ENCODE assay signal across 14 cellular contexts in the genomic region with DNA sequence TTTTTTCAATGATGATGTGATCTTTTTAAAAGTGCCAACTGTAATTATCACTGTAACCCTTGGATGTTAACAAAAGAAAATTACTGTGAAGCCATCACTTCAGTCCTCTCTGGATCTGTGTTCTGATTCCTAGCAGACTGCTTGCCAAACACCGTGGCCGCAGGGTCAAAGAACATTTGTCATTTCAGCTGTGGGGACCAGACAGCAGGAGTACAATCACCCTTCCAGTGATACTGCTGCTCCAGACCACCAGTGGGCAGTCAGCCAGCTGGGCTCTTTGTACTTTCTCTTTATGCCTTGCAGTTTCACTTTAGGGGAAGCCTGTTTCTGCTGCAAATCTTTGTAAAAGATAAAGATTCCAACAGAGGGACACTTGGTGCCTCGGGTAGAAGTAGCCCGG.
DNase-seq lines count a peak whose midpoint lies in the region; ATAC-seq, FAIRE-seq and TF ChIP-seq lines count a peak whose summit lies in the region.
"Had no signal": no experiment of that assay in that cellular context is flagged by ENCODE, and none has a peak within 500 bp of the region (broad histone marks: within the 10 kb centered on the region; RNA-seq: fewer than 3 reads in every experiment).

No MANE protein-coding gene starts in this region.

- FAIRE-seq in H1 (lab: Jason Lieb, UNC): no peak
- FAIRE-seq: bronchial epithelial cell, GM18507 had no signal

- H2BK12ac ChIP-seq in H1 (ENCODE audit: low read depth, low read length): no peak overlapping the region

- H2AK5ac ChIP-seq in H1 (ENCODE audit: low read depth, low read length): no peak overlapping the region

- CTCF ChIA-PET in H1 (lab: Charles Lee; ENCODE audit: partially characterized antibody): interaction anchor here (1.4 kb wide), 1 partner anchor 18 kb away, joined by 3 read pairs; no protein-coding TSS in a partner anchor

- H2BK15ac ChIP-seq in H1 (ENCODE audit: low read length): no peak overlapping the region

- H3K4me1 Mint-ChIP-seq in natural killer cell: no peaks in the 10 kb centered on the region
- H3K4me1 Mint-ChIP-seq: naive thymus-derived CD4-positive, alpha-beta T cell had no signal

- H3K9ac ChIP-seq in H1 (replicated peaks in 1 of 4; ENCODE audit: extremely low read depth in 1 of 4, low read depth in 3 of 4, low read length in 3 of 4): no peak overlapping the region

- H3K4me2 ChIP-seq in H1 (ENCODE audit: insufficient read depth in 1 of 2, low read depth in 2 of 2, low read length in 2 of 2): no peak overlapping the region

- no peak overlapping the region for H2AFZ ChIP-seq in H1 (ENCODE audit: low read length)

- intact Hi-C loops in heart left ventricle (cut with DNase I) (no loop called here), cardiac septum (cut with DNase I) (no loop called here), natural killer cell (cut with micrococcal nuclease) (no loop called here)

- H4K20me1 ChIP-seq in H1 (replicated peaks in 1 of 2; ENCODE audit: control insufficient read depth in 1 of 2, insufficient read depth in 2 of 2, low read length in 2 of 2): no peaks in the 10 kb centered on the region

- H3K9me3 Mint-ChIP-seq in natural killer cell: peaks cover 0 to 2% of the 10 kb centered on the region in 2 donors
- H3K9me3 Mint-ChIP-seq: naive thymus-derived CD4-positive, alpha-beta T cell had no signal

- H3K4me3 ChIP-seq in heart left ventricle: peak overlapping the region in 2 of 12 donors; percentile 6 to 18
- H3K4me3 ChIP-seq in H1 (ENCODE audit: extremely low read depth in 1 of 4, insufficient read depth in 2 of 4, low read depth in 3 of 4, low read length in 4 of 4): no peak overlapping the region

- H3K56ac ChIP-seq in H1 (replicated peaks; ENCODE audit: insufficient read length, low read depth, low read length): no peak overlapping the region

- H3K9me3 ChIP-seq in heart left ventricle (no peaks in the 10 kb centered on the region), H1 (ENCODE audit: insufficient read depth in 2 of 2, low read depth in 1 of 2, low read length in 1 of 2) (no peaks in the 10 kb centered on the region)

- no peak for TF ChIP-seq EP300 in H1 (IDR thresholded peaks at IDR 0.05; ENCODE audit: borderline replicate concordance in 1 of 2, low read depth in 2 of 2, low read length in 2 of 2)

- no peak overlapping the region for H3K4me3 Mint-ChIP-seq in natural killer cell
- H3K4me3 Mint-ChIP-seq: naive thymus-derived CD4-positive, alpha-beta T cell had no signal

- DNase-seq in heart left ventricle: peak in 4 of 5 donors; percentile 28 to 66 (median 32)
- DNase-seq in cardiac septum (ENCODE audit: low spot score): no peak
- DNase-seq in H1 (ENCODE audit: low read depth in 1 of 2, low spot score in 2 of 2): no peak
- peak; percentile 6 for DNase-seq in medulla oblongata (ENCODE audit: extremely low spot score)
- no peak for DNase-seq in NCI-H2171 treated with DMSO at 0.1 percent for 48 hours (lab: John Stamatoyannopoulos, UW)
- no peak for DNase-seq in glomerular visceral epithelial cell (ENCODE audit: extremely low spot score)
- DNase-seq in COLO668 (lab: John Stamatoyannopoulos, UW; ENCODE audit: unreplicated experiment): no peak
- no peak for DNase-seq in natural killer cell
- DNase-seq: DND-41; naive thymus-derived CD4-positive, alpha-beta T cell; NCI-H446 treated with DMSO at 0.1 percent for 48 hours; stimulated activated CD4-positive, alpha-beta T cell treated with anti-CD3 and anti-CD28 coated beads, Interleukin-2, amount 100 ng/mL, for 48 hours had no signal

- no peaks in the 10 kb centered on the region for H3K27me3 Mint-ChIP-seq in natural killer cell (ENCODE audit: low read depth in 2 of 2)

- no peak overlapping the region for H4K91ac ChIP-seq in H1 (replicated peaks; ENCODE audit: insufficient read length, low read length)

- no peak overlapping the region for H4K8ac ChIP-seq in H1 (ENCODE audit: extremely low read depth, insufficient read depth, low read length)

- no peak for ATAC-seq in heart left ventricle
- ATAC-seq in natural killer cell: no peak
- ATAC-seq: naive thymus-derived CD4-positive, alpha-beta T cell had no signal

- WGBS in heart left ventricle, 4 donors: 17 to 26% (median 23%) methylated on average over 4 of the region's 4 CpGs
- WGBS in H1 (ENCODE audit: extremely low coverage in 1 of 2, insufficient coverage in 1 of 2, insufficient read length in 1 of 2, insufficient replicate concordance in 2 of 2, low coverage in 1 of 2, low lambda C conversion rate in 2 of 2, missing lambda C conversion rate in 1 of 2), 2 experiments: 91% methylated on average over 4 of the region's 4 CpGs; no CpG with 5 or more reads in 1 of the 2 experiments

- no peak overlapping the region for H3K27ac Mint-ChIP-seq in natural killer cell
- H3K27ac Mint-ChIP-seq: naive thymus-derived CD4-positive, alpha-beta T cell had no signal

- H3K4ac ChIP-seq in H1 (replicated peaks; ENCODE audit: insufficient read length, low read depth, low read length): no peak overlapping the region

- TF ChIP-seq CTCF in heart left ventricle (IDR thresholded peaks at IDR 0.05): no peak
- peak in 2 of 3 experiments; percentile 17 to 26; a peak in 2 of 4 replicates for TF ChIP-seq CTCF in H1 (IDR thresholded peaks at IDR 0.05; ENCODE audit: control extremely low read depth in 1 of 3, insufficient read depth in 1 of 3, low read depth in 1 of 3, low read length in 3 of 3)
- TF ChIP-seq CTCF in natural killer cell (IDR thresholded peaks at IDR 0.05): no peak

- H3K79me2 ChIP-seq in H1 (ENCODE audit: control insufficient read depth in 1 of 2, insufficient read depth in 2 of 2, low read length in 2 of 2): no peaks in the 10 kb centered on the region

- H3K27ac ChIP-seq in heart left ventricle (no peak overlapping the region), H1 (ENCODE audit: low read depth, low read length) (no peak overlapping the region)

- no peak overlapping the region for H3K14ac ChIP-seq in H1 (ENCODE audit: insufficient read length)

- H2BK20ac ChIP-seq in H1 (ENCODE audit: low read length): no peak overlapping the region

- no peaks in the 10 kb centered on the region for H3K79me1 ChIP-seq in H1 (ENCODE audit: low read depth, low read length)

- TF ChIP-seq RAD21 in H1 (IDR thresholded peaks at IDR 0.05 in 1 of 2, conservative IDR thresholded peaks at IDR 0.05 in 1 of 2; ENCODE audit: low read depth in 2 of 2, low read length in 2 of 2): peak in 1 of 2 experiments; percentile 18; a peak in 2 of 4 replicates

- no peaks in the 10 kb centered on the region for H3K36me3 Mint-ChIP-seq in natural killer cell
- H3K36me3 Mint-ChIP-seq: naive thymus-derived CD4-positive, alpha-beta T cell had no signal

- TF ChIP-seq POLR2A in heart left ventricle (IDR thresholded peaks at IDR 0.05) (no peak), H1 (IDR thresholded peaks at IDR 0.05; ENCODE audit: control extremely low read depth in 1 of 2, low read depth in 2 of 2, low read length in 2 of 2) (no peak)

- H3K36me3 ChIP-seq in heart left ventricle (no peaks in the 10 kb centered on the region), H1 (ENCODE audit: control insufficient read depth in 2 of 4, insufficient read depth in 4 of 4, low read length in 3 of 4) (no peaks in the 10 kb centered on the region)

- no peak overlapping the region for H2BK5ac ChIP-seq in H1 (ENCODE audit: low read depth, low read length)

- no peaks in the 10 kb centered on the region for H3K27me3 ChIP-seq in heart left ventricle
- no peaks in the 10 kb centered on the region for H3K27me3 ChIP-seq in H1 (replicated peaks in 1 of 4; ENCODE audit: control insufficient read depth in 3 of 4, extremely low read depth in 1 of 4, insufficient read depth in 3 of 4, low read length in 3 of 4)

- no peak overlapping the region for H3K18ac ChIP-seq in H1 (ENCODE audit: extremely low read depth, low read length)

- H3K23me2 ChIP-seq in H1 (ENCODE audit: low read depth, low read length): no peaks in the 10 kb centered on the region

- H2BK120ac ChIP-seq in H1 (replicated peaks; ENCODE audit: low read depth, low read length): no peak overlapping the region

- H3K23ac ChIP-seq in H1 (ENCODE audit: insufficient read length): no peak overlapping the region

- H4K5ac ChIP-seq in H1 (ENCODE audit: insufficient read length, low read depth, low read length): no peak overlapping the region

- POLR2A ChIA-PET in H1 (lab: Charles Lee; ENCODE audit: partially characterized antibody): no interaction called here

- H3K4me1 ChIP-seq in heart left ventricle (peaks cover 0 to 14% (median 0%) of the 10 kb centered on the region in 12 donors), H1 (replicated peaks in 1 of 4; ENCODE audit: control insufficient read depth in 3 of 4, insufficient read depth in 4 of 4, low read length in 3 of 4) (no peaks in the 10 kb centered on the region)

TF ChIP-seq in H1, 55 proteins besides CTCF, POLR2A, EP300 and RAD21 (continues in another document):
- TF ChIP-seq FOSL1 (IDR thresholded peaks at IDR 0.05; ENCODE audit: insufficient read depth, low read depth, low read length) (no peak), CTBP2 (IDR thresholded peaks at IDR 0.05; ENCODE audit: borderline replicate concordance, insufficient read depth, insufficient read length, low read length) (no peak), EGR1 (IDR thresholded peaks at IDR 0.05; ENCODE audit: borderline replicate concordance, low read depth, low read length) (no peak), YY1 (IDR thresholded peaks at IDR 0.05; ENCODE audit: low read depth, low read length) (no peak), SRF (IDR thresholded peaks at IDR 0.05; ENCODE audit: low read depth, low read length) (no peak), RFX5 (IDR thresholded peaks at IDR 0.05; ENCODE audit: borderline replicate concordance, low read depth, low read length) (no peak), KDM5A (IDR thresholded peaks at IDR 0.05; ENCODE audit: low read length) (no peak), POLR2AphosphoS5 (IDR thresholded peaks at IDR 0.05; ENCODE audit: low read depth, low read length) (no peak), MAFK (IDR thresholded peaks at IDR 0.05; ENCODE audit: low read depth, low read length) (no peak), SIX5 (IDR thresholded peaks at IDR 0.05; ENCODE audit: low read depth, low read length) (no peak), RXRA (IDR thresholded peaks at IDR 0.05; ENCODE audit: insufficient read depth, low read depth, low read length) (no peak), TAF7 (optimal IDR thresholded peaks at IDR 0.05; ENCODE audit: borderline replicate concordance, low read depth, low read length) (no peak), CEBPB (IDR thresholded peaks at IDR 0.05; ENCODE audit: low read depth, low read length) (no peak), PHF8 (conservative IDR thresholded peaks at IDR 0.05; ENCODE audit: low read depth, low read length) (no peak), EZH2 (IDR thresholded peaks at IDR 0.05; ENCODE audit: low read depth, low read length, severe bottlenecking) (no peak), SP1 (IDR thresholded peaks at IDR 0.05; ENCODE audit: low read depth, low read length) (no peak), GABPA (IDR thresholded peaks at IDR 0.05; ENCODE audit: borderline replicate concordance, insufficient read depth, low read length) (no peak), SIN3A (conservative IDR thresholded peaks at IDR 0.05 in 1 of 2, IDR thresholded peaks at IDR 0.05 in 1 of 2; ENCODE audit: low read depth in 1 of 2, low read length in 2 of 2) (no peak), TAF1 (IDR thresholded peaks at IDR 0.05; ENCODE audit: low read depth, low read length) (no peak)

Comparison
In these comparisons a context has a peak if more than half of its experiments do, and no peak if none do; other contexts are left out.
1. DNase-seq: peak in heart left ventricle (4 of 5) and medulla oblongata (single experiment); none in cardiac septum (single experiment), H1 (0 of 2), NCI-H2171 treated with DMSO at 0.1 percent for 48 hours (single experiment), glomerular visceral epithelial cell (single experiment), COLO668 (single experiment) and natural killer cell (single experiment).
2. CTCF ChIP-seq: peak in H1 (2 of 3); none in heart left ventricle (0 of 12) and natural killer cell (single experiment).